ENCODE assay signal across 1 cellular context in the genomic region with DNA sequence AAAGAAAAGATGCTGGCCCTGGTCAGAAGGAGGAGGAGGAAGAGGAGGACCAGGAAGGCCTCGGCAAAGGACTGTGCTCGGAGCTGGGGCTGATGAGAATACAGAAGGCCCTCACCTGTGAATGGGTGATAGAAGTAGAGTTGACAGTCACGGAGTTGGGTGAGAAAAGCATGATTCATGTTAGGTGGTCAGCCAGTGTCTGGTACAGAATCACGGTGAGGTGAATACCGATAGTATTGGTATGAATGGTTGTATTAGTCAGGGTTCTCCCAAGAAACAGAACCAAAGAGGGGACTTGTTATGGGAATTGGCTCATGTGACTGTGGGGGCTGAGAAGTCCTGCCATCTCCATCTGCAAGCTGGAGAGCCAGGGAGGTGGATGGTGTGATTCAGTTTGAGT.
TF ChIP-seq lines count a peak whose summit lies in the region.

No MANE protein-coding gene starts in this region.

TF ChIP-seq in IMR-90, 13 proteins besides CTCF, POLR2A, EP300 and RAD21 (continued from another document):
- TF ChIP-seq BHLHE40 (IDR thresholded peaks at IDR 0.05; ENCODE audit: low read depth, low read length) (no peak), MAZ (IDR thresholded peaks at IDR 0.05; ENCODE audit: borderline replicate concordance, low read depth, low read length) (no peak), CEBPB (IDR thresholded peaks at IDR 0.05; ENCODE audit: low read depth, low read length) (no peak)
